ENCODE assay signal across 8 cellular contexts in the genomic region with DNA sequence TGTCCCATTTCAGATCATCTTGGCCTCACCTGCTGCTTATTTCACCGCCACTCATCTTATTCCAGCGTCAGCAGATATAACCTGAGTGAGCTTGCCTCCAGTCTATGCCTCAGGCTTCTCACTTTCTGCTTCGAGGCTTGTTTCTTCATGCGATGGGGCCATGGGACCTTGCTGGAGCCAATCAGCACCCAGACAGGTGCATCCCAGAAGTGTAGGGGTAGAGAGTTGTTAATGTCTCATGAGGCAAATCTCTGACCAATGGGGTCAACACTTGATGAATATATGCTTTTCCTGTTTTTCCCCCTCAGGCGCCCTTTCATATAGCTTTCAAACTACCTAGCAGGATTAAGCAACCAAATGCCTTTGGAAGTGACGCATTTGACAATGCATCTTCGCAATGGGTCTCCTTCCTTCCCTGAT. TPM values are rescaled to one million over a fixed set of nuclear protein-coding genes. Genes with fewer than 3 reads are reported as not detected.
DNase-seq lines count a peak whose midpoint lies in the region; ATAC-seq, FAIRE-seq and TF ChIP-seq lines count a peak whose summit lies in the region.

No MANE protein-coding gene starts in this region.

- peak overlapping the region in 3 of 4 donors; percentile 66 to 75 (median 66) for H3K27ac ChIP-seq in Peyer's patch
- no peak overlapping the region for H3K27ac ChIP-seq in endothelial cell of umbilical vein (ENCODE audit: insufficient read depth, low read depth, low read length)
- H3K27ac ChIP-seq in skeletal muscle tissue (ENCODE audit: low read depth, low read length) = peak overlapping the region; percentile 76

- H3K4me3 ChIP-seq in Peyer's patch (peak overlapping the region; percentile 83 to 88 (median 86)), endothelial cell of umbilical vein (replicated peaks in 1 of 3; ENCODE audit: insufficient read depth in 1 of 3, low read depth in 1 of 3, low read length in 3 of 3) (no peak overlapping the region), skeletal muscle tissue (ENCODE audit: low read length in 3 of 3) (peak overlapping the region; percentile 99 to 100 (median 99)), mucosa of descending colon (no peak overlapping the region)

- TF ChIP-seq POLR2A in GM18505 (IDR thresholded peaks at IDR 0.05; ENCODE audit: borderline replicate concordance, extremely low read depth, insufficient read depth, insufficient read length) (peak; percentile 16), Peyer's patch (IDR thresholded peaks at IDR 0.05) (no peak), endothelial cell of umbilical vein (IDR thresholded peaks at IDR 0.05; ENCODE audit: low read depth, low read length) (no peak)

- peak overlapping the region; percentile 70 for H2AFZ ChIP-seq in endothelial cell of umbilical vein (ENCODE audit: low read depth, low read length)

- H3K36me3 ChIP-seq in Peyer's patch = peaks cover 0 to 11% (median 0%) of the 10 kb centered on the region in 3 donors
- no peaks in the 10 kb centered on the region for H3K36me3 ChIP-seq in endothelial cell of umbilical vein (ENCODE audit: control insufficient read depth in 2 of 2, extremely low read depth in 1 of 2, insufficient read depth in 2 of 2, low read length in 2 of 2)
- peaks cover 11 to 17% (median 13%) of the 10 kb centered on the region in 3 donors for H3K36me3 ChIP-seq in skeletal muscle tissue (ENCODE audit: control insufficient read depth in 3 of 3, insufficient read depth in 3 of 3, low read length in 3 of 3)
- no peaks in the 10 kb centered on the region for H3K36me3 ChIP-seq in mucosa of descending colon (ENCODE audit: low read depth)

- dilution Hi-C loops in endothelial cell of umbilical vein (cut with MboI; ENCODE audit: extremely low pct_ligation_motif_present, low sequenced_read_pairs) = no loop called here

- H3K79me2 ChIP-seq in endothelial cell of umbilical vein (ENCODE audit: control insufficient read depth, insufficient read depth, low read length) = no peaks in the 10 kb centered on the region

- POLR2A ChIA-PET in endothelial cell of umbilical vein (lab: Charles Lee) = no interaction called here

- H3K4me1 ChIP-seq in Peyer's patch (peaks cover 0 to 8% (median 3%) of the 10 kb centered on the region in 4 donors), endothelial cell of umbilical vein (ENCODE audit: control insufficient read depth, extremely low read depth, insufficient read depth, low read length) (peaks cover 8% of the 10 kb centered on the region), skeletal muscle tissue (ENCODE audit: control insufficient read depth in 3 of 3, insufficient read depth in 3 of 3, low read length in 3 of 3) (peaks cover 9 to 13% (median 10%) of the 10 kb centered on the region in 3 donors), mucosa of descending colon (ENCODE audit: low read depth) (no peaks in the 10 kb centered on the region)

- peak overlapping the region; percentile 77 for H3K4me2 ChIP-seq in endothelial cell of umbilical vein (ENCODE audit: insufficient read depth, low read length)

- no peaks in the 10 kb centered on the region for H3K9me1 ChIP-seq in endothelial cell of umbilical vein (replicated peaks; ENCODE audit: control insufficient read depth, extremely low read depth, insufficient read depth, low read length)

- H3K9ac ChIP-seq in endothelial cell of umbilical vein (replicated peaks; ENCODE audit: extremely low read depth, insufficient read depth, low read length) (no peak overlapping the region), skeletal muscle tissue (ENCODE audit: low read depth in 1 of 3, low read length in 3 of 3) (peak overlapping the region; percentile 92 to 98 (median 93))

- ATAC-seq in GM18505 (IDR thresholded peaks at IDR 0.05; ENCODE audit: unreplicated experiment) (no peak), HG03039 (IDR thresholded peaks at IDR 0.05; ENCODE audit: unreplicated experiment) (no peak), mucosa of descending colon (no peak)

- CTCF ChIA-PET in endothelial cell of umbilical vein (lab: Charles Lee) = interaction anchor here (1.4 to 2.0 kb wide), 3 partner anchors 12 to 69 kb away, joined by 5 to 16 read pairs (median 8); partner anchors contain the start of gene IFT25

- no TSS peak for BruUV-seq in endothelial cell of umbilical vein (replicated peaks; lab: Mats Ljungman, UMichigan)

- no peak for DNase-seq in Peyer's patch
- no peak for DNase-seq in endothelial cell of umbilical vein (ENCODE audit: low read depth, low spot score)
- no peak for DNase-seq in MV-4-11 (lab: John Stamatoyannopoulos, UW)
- no peak for DNase-seq in effector CD4-positive, alpha-beta T cell
- DNase-seq in mucosa of descending colon = no peak

- no peaks in the 10 kb centered on the region for H4K20me1 ChIP-seq in endothelial cell of umbilical vein (replicated peaks; ENCODE audit: control insufficient read depth, extremely low read depth, insufficient read depth, low read length)

- TF ChIP-seq CTCF in Peyer's patch (IDR thresholded peaks at IDR 0.05) (no peak), endothelial cell of umbilical vein (IDR thresholded peaks at IDR 0.05; ENCODE audit: extremely low read depth in 1 of 2, insufficient read depth in 1 of 2, low read depth in 1 of 2, low read length in 2 of 2) (no peak), mucosa of descending colon (IDR thresholded peaks at IDR 0.05) (no peak)

- H3K9me3 ChIP-seq in Peyer's patch (no peaks in the 10 kb centered on the region), endothelial cell of umbilical vein (replicated peaks; ENCODE audit: control insufficient read depth, insufficient read depth, low read length) (no peaks in the 10 kb centered on the region), skeletal muscle tissue (ENCODE audit: control insufficient read depth in 3 of 3, low read length in 3 of 3) (no peaks in the 10 kb centered on the region), mucosa of descending colon (no peaks in the 10 kb centered on the region)

- H3K27me3 ChIP-seq in Peyer's patch (no peaks in the 10 kb centered on the region), endothelial cell of umbilical vein (ENCODE audit: control insufficient read depth in 2 of 2, insufficient read depth in 2 of 2, low read length in 2 of 2) (no peaks in the 10 kb centered on the region), skeletal muscle tissue (ENCODE audit: control insufficient read depth in 3 of 3, insufficient read depth in 3 of 3, low read length in 3 of 3) (no peaks in the 10 kb centered on the region)

- no peak for FAIRE-seq in endothelial cell of umbilical vein (lab: Jason Lieb, UNC)

- intact Hi-C loops in endothelial cell of umbilical vein (cut with micrococcal nuclease) (no loop called here), mucosa of descending colon (cut with DNase I, micrococcal nuclease) (loop anchor here in 1 of 2 donors (10.0 kb wide), 1 partner anchor 54 kb away; the partner anchor contains the start of genes IFT25 and LRRC42)

RNA-seq across cellular contexts. Expression of gene YIPF1, which starts 0.9 kb away (rescaled TPM):
- total RNA-seq in Peyer's patch (10 to 100 TPM; 10.7 to 35.9 (median 20.4) TPM), endothelial cell of umbilical vein (14.8 TPM in 2 replicates), skeletal muscle tissue (14.6 TPM), mucosa of descending colon (10 to 100 TPM; 23.4 to 37.3 (median 30.6) TPM)
- 26.2 and 28.1 TPM in 2 replicates for polyA plus RNA-seq in endothelial cell of umbilical vein
- 20.5 and 23.6 TPM in 2 replicates for polyA plus RNA-seq in endothelial cell of umbilical vein (2011; cell fraction: cytosol; rRNA removed)
- 19.9 and 21.6 TPM in 2 replicates for polyA plus RNA-seq in endothelial cell of umbilical vein (2011; cell fraction: nucleus; rRNA removed)
- polyA plus RNA-seq in endothelial cell of umbilical vein (2012) = 15.1 and 18.8 TPM in 2 replicates
- polyA minus RNA-seq in endothelial cell of umbilical vein = 25.5 and 29.5 TPM in 2 replicates
- 6.6 TPM for polyA minus RNA-seq in endothelial cell of umbilical vein (2011; cell fraction: cytosol; rRNA and poly(A)+ RNA removed)
- polyA minus RNA-seq in endothelial cell of umbilical vein (2011; cell fraction: nucleus; rRNA and poly(A)+ RNA removed) = 6.6 and 9.8 TPM in 2 replicates

RNA-seq across cellular contexts. Expression of gene DIO1, which starts 3.5 kb away (rescaled TPM):
- total RNA-seq in Peyer's patch = not detected
- total RNA-seq in endothelial cell of umbilical vein = not detected in 2 replicates
- polyA plus RNA-seq in endothelial cell of umbilical vein = not detected in 2 replicates
- not detected in 2 replicates for polyA plus RNA-seq in endothelial cell of umbilical vein (2011; cell fraction: cytosol; rRNA removed)
- polyA plus RNA-seq in endothelial cell of umbilical vein (2011; cell fraction: nucleus; rRNA removed) = not detected in 2 replicates
- 0.09 and 0.16 TPM in 2 replicates for polyA plus RNA-seq in endothelial cell of umbilical vein (2012)
- not detected in 2 replicates for polyA minus RNA-seq in endothelial cell of umbilical vein
- polyA minus RNA-seq in endothelial cell of umbilical vein (2011; cell fraction: cytosol; rRNA and poly(A)+ RNA removed) = not detected
- polyA minus RNA-seq in endothelial cell of umbilical vein (2011; cell fraction: nucleus; rRNA and poly(A)+ RNA removed) = not detected in 2 replicates
- not detected for total RNA-seq in skeletal muscle tissue
- not detected for total RNA-seq in mucosa of descending colon

RNA-seq across cellular contexts. Expression of gene NDC1, which starts 52.4 kb away (rescaled TPM):
- total RNA-seq in Peyer's patch (1 to 10 TPM; 4.2 to 8.3 (median 6.7) TPM), endothelial cell of umbilical vein (29.2 and 30.2 TPM in 2 replicates), skeletal muscle tissue (14.6 TPM), mucosa of descending colon (10 to 100 TPM in 2 of 3 donors, 1 to 10 TPM in 1; 9.7 to 23.8 (median 11.0) TPM)
- polyA plus RNA-seq in endothelial cell of umbilical vein = 21.9 and 23.2 TPM in 2 replicates
- polyA plus RNA-seq in endothelial cell of umbilical vein (2011; cell fraction: cytosol; rRNA removed) = 15.2 and 17.3 TPM in 2 replicates
- polyA plus RNA-seq in endothelial cell of umbilical vein (2011; cell fraction: nucleus; rRNA removed) = 10.8 and 12.3 TPM in 2 replicates
- 11.1 and 23.9 TPM in 2 replicates for polyA plus RNA-seq in endothelial cell of umbilical vein (2012)
- 67.3 and 69.5 TPM in 2 replicates for polyA minus RNA-seq in endothelial cell of umbilical vein
- polyA minus RNA-seq in endothelial cell of umbilical vein (2011; cell fraction: cytosol; rRNA and poly(A)+ RNA removed) = 64.5 TPM
- polyA minus RNA-seq in endothelial cell of umbilical vein (2011; cell fraction: nucleus; rRNA and poly(A)+ RNA removed) = 14.1 and 22.1 TPM in 2 replicates

RNA-seq across cellular contexts. Expression of gene IFT25, which starts 55.0 kb away (rescaled TPM):
- 10 to 100 TPM; 13.8 to 42.9 (median 27.1) TPM for total RNA-seq in Peyer's patch
- 31.4 and 34.0 TPM in 2 replicates for total RNA-seq in endothelial cell of umbilical vein
- 8.4 and 13.0 TPM in 2 replicates for polyA plus RNA-seq in endothelial cell of umbilical vein
- polyA plus RNA-seq in endothelial cell of umbilical vein (2011; cell fraction: cytosol; rRNA removed) = 24.3 and 29.0 TPM in 2 replicates
- polyA plus RNA-seq in endothelial cell of umbilical vein (2011; cell fraction: nucleus; rRNA removed) = 17.4 and 23.7 TPM in 2 replicates
- polyA plus RNA-seq in endothelial cell of umbilical vein (2012) = 28.7 and 44.1 TPM in 2 replicates
- polyA minus RNA-seq in endothelial cell of umbilical vein = 3.4 and 5.1 TPM in 2 replicates
- 10.3 TPM for polyA minus RNA-seq in endothelial cell of umbilical vein (2011; cell fraction: cytosol; rRNA and poly(A)+ RNA removed)
- 10.1 and 18.3 TPM in 2 replicates for polyA minus RNA-seq in endothelial cell of umbilical vein (2011; cell fraction: nucleus; rRNA and poly(A)+ RNA removed)
- 13.6 TPM for total RNA-seq in skeletal muscle tissue
- total RNA-seq in mucosa of descending colon = 10 to 100 TPM; 19.8 to 22.6 (median 19.9) TPM

RNA-seq across cellular contexts. Expression of gene LRRC42, which starts 55.6 kb away (rescaled TPM):
- total RNA-seq in Peyer's patch = 10 to 100 TPM in 1 of 4 donors, 1 to 10 TPM in 3; 8.9 to 20.6 (median 9.7) TPM
- 26.1 and 28.1 TPM in 2 replicates for total RNA-seq in endothelial cell of umbilical vein
- polyA plus RNA-seq in endothelial cell of umbilical vein = 21.8 and 25.3 TPM in 2 replicates
- polyA plus RNA-seq in endothelial cell of umbilical vein (2011; cell fraction: cytosol; rRNA removed) = 35.6 and 38.0 TPM in 2 replicates
- 18.3 and 20.5 TPM in 2 replicates for polyA plus RNA-seq in endothelial cell of umbilical vein (2011; cell fraction: nucleus; rRNA removed)
- polyA plus RNA-seq in endothelial cell of umbilical vein (2012) = 29.6 and 30.9 TPM in 2 replicates
- 16.1 and 24.7 TPM in 2 replicates for polyA minus RNA-seq in endothelial cell of umbilical vein
- polyA minus RNA-seq in endothelial cell of umbilical vein (2011; cell fraction: cytosol; rRNA and poly(A)+ RNA removed) = 14.3 TPM
- polyA minus RNA-seq in endothelial cell of umbilical vein (2011; cell fraction: nucleus; rRNA and poly(A)+ RNA removed) = 8.1 and 8.9 TPM in 2 replicates
- 14.1 TPM for total RNA-seq in skeletal muscle tissue
- 10 to 100 TPM; 16.5 to 19.4 (median 19.0) TPM for total RNA-seq in mucosa of descending colon

Comparison
In these comparisons a context has a peak if more than half of its experiments do, and no peak if none do; other contexts are left out.
1. H3K4me3 ChIP-seq: peak in Peyer's patch (4 of 4) and skeletal muscle tissue (3 of 3); none in endothelial cell of umbilical vein (0 of 3) and mucosa of descending colon (single experiment).